In genomic region chr20:38251441-38251840, GRCh38 we compare ENCODE assay signal across 8 cellular contexts. TPM values are rescaled to one million over a fixed set of nuclear protein-coding genes. Genes with fewer than 3 reads are reported as not detected.
DNase-seq lines count a peak whose midpoint lies in the region; TF ChIP-seq lines count a peak whose summit lies in the region.
"Not testable (repeated sequence)": the region's sequence is repeated elsewhere in the genome, so short reads cannot be mapped to it uniquely, and the experiment has no call there.
"Had no signal": no experiment of that assay in that cellular context is flagged by ENCODE, and none has a peak within 500 bp of the region (broad histone marks: within the 10 kb centered on the region; RNA-seq: fewer than 3 reads in every experiment).

No MANE protein-coding gene starts in this region.

- DNase-seq in MV-4-11 (lab: John Stamatoyannopoulos, UW) = peak; percentile 52
- not testable (repeated sequence) for DNase-seq in brain microvascular endothelial cell; esophagus muscularis mucosa (ENCODE audit: extremely low spot score)
- DNase-seq in cardiac septum (ENCODE audit: low spot score) = peak; percentile 26
- peak in 4 of 49 donors; percentile 8 to 24 (median 12) for DNase-seq in substantia nigra (lab: John Stamatoyannopoulos, UW)

- TF ChIP-seq CTCF in brain microvascular endothelial cell (IDR thresholded peaks at IDR 0.05; ENCODE audit: low read depth, low read length, missing control alignments); esophagus muscularis mucosa (IDR thresholded peaks at IDR 0.05): not testable (repeated sequence)

- H3K27me3 ChIP-seq in brain microvascular endothelial cell (replicated peaks); esophagus muscularis mucosa; layer of hippocampus (ENCODE audit: control insufficient read depth, insufficient read depth, low read length): not testable (repeated sequence)

- intact Hi-C loops in esophagus muscularis mucosa (cut with DNase I); cardiac septum (cut with DNase I): not testable (repeated sequence)

- WGBS in esophagus muscularis mucosa = 86% methylated on average over 4 of the region's 6 CpGs

- H3K27ac ChIP-seq in brain microvascular endothelial cell (peak overlapping the region; percentile 97), esophagus muscularis mucosa (replicated peaks in 1 of 4) (peak overlapping the region; percentile 62 to 88 (median 73)), layer of hippocampus (ENCODE audit: low read depth, low read length) (peak overlapping the region; percentile 52), substantia nigra (ENCODE audit: low read depth, low read length, poor library complexity, severe bottlenecking) (peak overlapping the region; percentile 27)

- not testable (repeated sequence) for H3K4me3 ChIP-seq in brain microvascular endothelial cell (ENCODE audit: low read depth, low read length); esophagus muscularis mucosa

- TF ChIP-seq EP300 in esophagus muscularis mucosa (IDR thresholded peaks at IDR 0.05) = not testable (repeated sequence)

- H3K4me1 ChIP-seq in esophagus muscularis mucosa = peaks cover 0 to 94% (median 73%) of the 10 kb centered on the region in 4 donors

- in situ Hi-C loops in brain microvascular endothelial cell (cut with HindIII; ENCODE audit: low pct_ligation_motif_present, low sequenced_read_pairs) = not testable (repeated sequence)

- not testable (repeated sequence) for H3K9me3 ChIP-seq in esophagus muscularis mucosa

- peaks cover 96% of the 10 kb centered on the region for H3K36me3 ChIP-seq in brain microvascular endothelial cell (replicated peaks)
- not testable (repeated sequence) for H3K36me3 ChIP-seq in esophagus muscularis mucosa

- not testable (repeated sequence) for TF ChIP-seq POLR2A in esophagus muscularis mucosa (IDR thresholded peaks at IDR 0.05; ENCODE audit: low read depth)

RNA-seq across cellular contexts. Expression of gene KIAA1755, which starts 9.1 kb away (rescaled TPM):
- total RNA-seq in esophagus muscularis mucosa = 10 to 100 TPM in 1 of 4 donors, 1 to 10 TPM in 3; 7.3 to 13.3 (median 8.5) TPM
- total RNA-seq in cardiac septum = 7.0 TPM
- total RNA-seq: CD8-positive, alpha-beta T cell had no signal

RNA-seq across cellular contexts. Expression of gene BPI, which starts 52.5 kb away (rescaled TPM):
- total RNA-seq in esophagus muscularis mucosa (under 1 TPM in 2 of 4 donors, not detected in 2; 0.66 to 0.92 TPM), cardiac septum (0.40 TPM)
- total RNA-seq: CD8-positive, alpha-beta T cell; GM23248 had no signal

Comparison
In these comparisons a context has a peak if more than half of its experiments do, and no peak if none do; other contexts are left out.
1. H3K27ac ChIP-seq: peak in every context shown above with its lines; median percentile 97 in brain microvascular endothelial cell; 73 in esophagus muscularis mucosa; 52 in layer of hippocampus; 27 in substantia nigra.